Comparison of ENCODE assay signal across 8 cellular contexts in genomic region chr5:76601470-76601869, GRCh38. TPM values are rescaled to one million over a fixed set of nuclear protein-coding genes. Genes with fewer than 3 reads are reported as not detected.
DNase-seq lines count a peak whose midpoint lies in the region; ATAC-seq, FAIRE-seq and TF ChIP-seq lines count a peak whose summit lies in the region.

No MANE protein-coding gene starts in this region.

- no peaks in the 10 kb centered on the region for H3K9me2 ChIP-seq in OCI-LY1 (ENCODE audit: low read depth, low read length)

- WGBS in HepG2 (ENCODE audit: low lambda C conversion rate): 59% methylated on average over 3 of the region's 3 CpGs
- 23 to 27% methylated on average over 3 of the region's 3 CpGs for WGBS in transverse colon (ENCODE audit: low coverage in 1 of 2), 2 donors

- H3K9me3 ChIP-seq in DND-41 (ENCODE audit: insufficient read depth, low read length, severe bottlenecking): no peaks in the 10 kb centered on the region
- H3K9me3 ChIP-seq in HEK293 (ENCODE audit: control insufficient read depth, insufficient read depth, low read depth, low read length): no peaks in the 10 kb centered on the region
- H3K9me3 ChIP-seq in OCI-LY1 (ENCODE audit: low read length): no peaks in the 10 kb centered on the region
- H3K9me3 ChIP-seq in colonic mucosa: no peaks in the 10 kb centered on the region
- H3K9me3 ChIP-seq in HepG2 (ENCODE audit: low read length): no peaks in the 10 kb centered on the region
- H3K9me3 ChIP-seq in transverse colon: no peaks in the 10 kb centered on the region

- peak; percentile 53 for TF ChIP-seq RAD21 in HepG2 (CRISPR knock-in tag; IDR thresholded peaks at IDR 0.05)

- no peak for TF ChIP-seq POLR2A in HepG2 (IDR thresholded peaks at IDR 0.05; ENCODE audit: insufficient read depth in 1 of 2, low read depth in 2 of 2, low read length in 2 of 2)
- no peak for TF ChIP-seq POLR2A in transverse colon (IDR thresholded peaks at IDR 0.05)

- TF ChIP-seq CTCF in DND-41 (IDR thresholded peaks at IDR 0.05; ENCODE audit: borderline replicate concordance, extremely low read depth, low read length, poor library complexity, severe bottlenecking) (peak; percentile 65), HEK293 (tag by site-specific recombination; IDR thresholded peaks at IDR 0.05) (no peak), OCI-LY1 (IDR thresholded peaks at IDR 0.05; ENCODE audit: low read length) (peak; percentile 76), colonic mucosa (IDR thresholded peaks at IDR 0.05) (peak; percentile 69), HepG2 (CRISPR knock-in tag; IDR thresholded peaks at IDR 0.05) (peak; percentile 69), transverse colon (IDR thresholded peaks at IDR 0.05) (peak; percentile 57 to 75 (median 72))

- DNase-seq in DND-41 (peak; percentile 15), colonic mucosa (peak; percentile 31), HepG2 (ENCODE audit: low spot score) (peak; percentile 52), transverse colon (no peak)

- H2AFZ ChIP-seq in DND-41 (ENCODE audit: low read depth, low read length): no peak overlapping the region
- no peak overlapping the region for H2AFZ ChIP-seq in OCI-LY1 (ENCODE audit: low read length)
- no peak overlapping the region for H2AFZ ChIP-seq in HepG2 (ENCODE audit: low read length)

- H3K4me2 ChIP-seq in DND-41 (ENCODE audit: insufficient read depth, low read length) (no peak overlapping the region), OCI-LY1 (ENCODE audit: low read length) (no peak overlapping the region), HepG2 (ENCODE audit: low read depth, low read length) (no peak overlapping the region)

- H3K36me3 ChIP-seq in DND-41 (ENCODE audit: insufficient read depth, low read length) (no peaks in the 10 kb centered on the region), HEK293 (ENCODE audit: control insufficient read depth in 2 of 2, insufficient read depth in 1 of 2, low read length in 2 of 2) (no peaks in the 10 kb centered on the region), OCI-LY1 (ENCODE audit: insufficient read depth, low read length) (no peaks in the 10 kb centered on the region), colonic mucosa (no peaks in the 10 kb centered on the region), HepG2 (replicated peaks in 1 of 2; ENCODE audit: control insufficient read depth in 1 of 2, insufficient read depth in 2 of 2, low read length in 2 of 2) (peaks cover 13 to 52% of the 10 kb centered on the region in 2 experiments), transverse colon (peaks cover 0 to 3% (median 0%) of the 10 kb centered on the region in 4 donors)

- H3K79me2 ChIP-seq in DND-41 (ENCODE audit: insufficient read depth, low read length): no peaks in the 10 kb centered on the region
- no peaks in the 10 kb centered on the region for H3K79me2 ChIP-seq in OCI-LY1 (ENCODE audit: insufficient read depth, low read length)
- H3K79me2 ChIP-seq in HepG2 (ENCODE audit: insufficient read depth, low read length): no peaks in the 10 kb centered on the region

- ATAC-seq in DND-41 (ENCODE audit: insufficient read depth, low read depth) (peak; percentile 56; the same call in 2 of the 3 replicates), HepG2 (peak; percentile 71), HG03342 (IDR thresholded peaks at IDR 0.05; ENCODE audit: unreplicated experiment) (no peak), HG02970 (IDR thresholded peaks at IDR 0.05; ENCODE audit: low FRiP score, unreplicated experiment) (no peak)

- H3K27ac ChIP-seq in DND-41 (ENCODE audit: low read length) (no peak overlapping the region), HEK293 (ENCODE audit: extremely low read depth, low read depth, low read length) (no peak overlapping the region), OCI-LY1 (ENCODE audit: low read depth, low read length, poor library complexity, severe bottlenecking) (no peak overlapping the region), colonic mucosa (no peak overlapping the region), HepG2 (ENCODE audit: extremely low read length, insufficient read depth, low read length) (no peak overlapping the region), transverse colon (no peak overlapping the region)

- peak; percentile 71 for FAIRE-seq in HepG2 (lab: Jason Lieb, UNC)

- H3K4me3 ChIP-seq in DND-41 (ENCODE audit: low read depth in 1 of 2, low read length in 2 of 2): no peak overlapping the region
- no peak overlapping the region for H3K4me3 ChIP-seq in HEK293 (ENCODE audit: low read depth, low read length)
- no peak overlapping the region for H3K4me3 ChIP-seq in OCI-LY1 (ENCODE audit: low read depth, low read length, poor library complexity, severe bottlenecking)
- H3K4me3 ChIP-seq in colonic mucosa: no peak overlapping the region
- no peak overlapping the region for H3K4me3 ChIP-seq in HepG2 (replicated peaks in 1 of 3; ENCODE audit: insufficient read depth in 1 of 3, low read depth in 2 of 3, low read length in 3 of 3)
- H3K4me3 ChIP-seq in transverse colon: no peak overlapping the region

- CTCF ChIA-PET in HEK293 (lab: Yijun Ruan, JAX) (interaction anchor here (0.6 to 6.9 kb wide), 22 partner anchors 10 to 697 kb away, joined by 3 to 92 read pairs (median 4); partner anchors contain the start of gene AGGF1), HepG2 (lab: Yijun Ruan, JAX; ENCODE audit: low intra/inter-chr PET ratio, low total read pairs) (interaction anchor here (1.1 to 2.8 kb wide), 4 partner anchors 40 to 426 kb away, joined by 3 to 15 read pairs (median 8); no protein-coding TSS in a partner anchor)

- no peaks in the 10 kb centered on the region for H3F3A ChIP-seq in OCI-LY1 (ENCODE audit: insufficient read depth, low read length)

- no peaks in the 10 kb centered on the region for H3K27me3 ChIP-seq in DND-41 (ENCODE audit: insufficient read depth, low read length, poor library complexity)
- H3K27me3 ChIP-seq in OCI-LY1 (ENCODE audit: insufficient read depth, low read length): no peaks in the 10 kb centered on the region
- no peaks in the 10 kb centered on the region for H3K27me3 ChIP-seq in colonic mucosa
- no peaks in the 10 kb centered on the region for H3K27me3 ChIP-seq in HepG2 (ENCODE audit: control insufficient read depth in 1 of 2, insufficient read depth in 2 of 2, low read length in 2 of 2)
- no peaks in the 10 kb centered on the region for H3K27me3 ChIP-seq in transverse colon

- intact Hi-C loops in colonic mucosa (cut with DNase I): loop anchor here (2.0 kb wide), 1 partner anchor 173 kb away; no protein-coding TSS in a partner anchor
- intact Hi-C loops in HepG2 (cut with micrococcal nuclease; ENCODE audit: unreplicated experiment): loop anchor here (1.0 kb wide), 1 partner anchor 40 kb away; no protein-coding TSS in a partner anchor
- intact Hi-C loops in transverse colon (cut with DNase I; ENCODE audit: low total_unique reads): loop anchor here (10.0 kb wide), 1 partner anchor 173 kb away; no protein-coding TSS in a partner anchor

- H3K4me1 ChIP-seq in DND-41 (ENCODE audit: insufficient read depth, low read length) (no peaks in the 10 kb centered on the region), HEK293 (ENCODE audit: control insufficient read depth, insufficient read depth, low read length) (no peaks in the 10 kb centered on the region), OCI-LY1 (ENCODE audit: insufficient read depth, low read length, severe bottlenecking) (no peaks in the 10 kb centered on the region), colonic mucosa (peaks cover 3% of the 10 kb centered on the region), HepG2 (ENCODE audit: insufficient read depth, low read length) (no peaks in the 10 kb centered on the region), transverse colon (peaks cover 0 to 7% (median 0%) of the 10 kb centered on the region in 4 donors)

- no peak overlapping the region for H3K9ac ChIP-seq in DND-41 (ENCODE audit: low read depth, low read length)
- H3K9ac ChIP-seq in OCI-LY1 (ENCODE audit: low read length): no peak overlapping the region
- no peak overlapping the region for H3K9ac ChIP-seq in colonic mucosa (ENCODE audit: low read depth in 2 of 2, low read length in 2 of 2)
- H3K9ac ChIP-seq in HepG2 (ENCODE audit: insufficient read depth, low read depth, low read length): no peak overlapping the region

- TF ChIP-seq EP300 in HepG2 (IDR thresholded peaks at IDR 0.05; ENCODE audit: low read depth in 2 of 2, low read length in 2 of 2) (no peak), HepG2 (CRISPR knock-in tag; IDR thresholded peaks at IDR 0.05; ENCODE audit: borderline replicate concordance) (no peak), transverse colon (IDR thresholded peaks at IDR 0.05; ENCODE audit: low read depth) (no peak)

- in situ Hi-C loops in HepG2 (cut with HindIII; ENCODE audit: extremely low pct_ligation_motif_present, low pct_unique_long_range_greater_than_20kb): loop anchor here (5.0 kb wide), 1 partner anchor 176 kb away; no protein-coding TSS in a partner anchor
- in situ Hi-C loops in transverse colon (cut with MboI; ENCODE audit: low pct_ligation_motif_present in 1 of 4, low pct_unique_long_range_greater_than_20kb in 1 of 4, low sequenced_read_pairs in 3 of 4): loop anchor here in 3 of 4 donors (5.0 to 25.0 kb wide), 3 partner anchors 173 to 411 kb away; no protein-coding TSS in a partner anchor

- BruUV-seq in HepG2 (replicated peaks; lab: Mats Ljungman, UMichigan): no TSS peak

- POLR2A ChIA-PET in HEK293 (lab: Yijun Ruan, JAX) (no interaction called here), HepG2 (lab: Yijun Ruan, JAX) (interaction anchor here (0.5 kb wide), 1 partner anchor 173 kb away, joined by 5 read pairs; no protein-coding TSS in a partner anchor)

- no peaks in the 10 kb centered on the region for H4K20me1 ChIP-seq in DND-41 (ENCODE audit: insufficient read depth, low read length)
- H4K20me1 ChIP-seq in OCI-LY1 (ENCODE audit: insufficient read depth, low read length): no peaks in the 10 kb centered on the region
- H4K20me1 ChIP-seq in HepG2 (ENCODE audit: insufficient read depth, low read length): no peaks in the 10 kb centered on the region; the same call in 1 of the 2 replicates

RNA-seq across cellular contexts. Expression of gene F2RL2, which starts 21.7 kb away (rescaled TPM):
- total RNA-seq in colonic mucosa (1 to 10 TPM in 1 of 2 donors, under 1 TPM in 1; 0.10 to 1.4 TPM), HepG2 (2016; rRNA removed; fragmentation: Illumina TruSeq; extraction: Trizol) (not detected in 2 replicates), transverse colon (under 1 TPM in 2 of 4 donors, not detected in 2; 0.32 to 0.96 TPM)
- not detected in 2 replicates for total RNA-seq in HepG2 (2016; cell fraction: cytosol; rRNA removed; fragmentation: Illumina TruSeq; extraction: Trizol; ENCODE audit: low read depth)
- total RNA-seq in HepG2 (2016; cell fraction: insoluble cytoplasmic fraction; rRNA removed; fragmentation: Illumina TruSeq; extraction: Trizol): not detected in 2 replicates
- total RNA-seq in HepG2 (2016; cell fraction: membrane; rRNA removed; fragmentation: Illumina TruSeq; extraction: Trizol): not detected in 2 replicates
- total RNA-seq in HepG2 (2016; cell fraction: nucleus; rRNA removed; fragmentation: Illumina TruSeq; extraction: Trizol): not detected in 2 replicates
- polyA plus RNA-seq in HepG2 (2011; rRNA removed): not detected in 2 replicates
- not detected in 2 replicates for polyA plus RNA-seq in HepG2 (2011; cell fraction: cytosol; rRNA removed)
- polyA plus RNA-seq in HepG2 (2011; cell fraction: nucleus; rRNA removed): not detected in 2 replicates
- 0.05 and 0.09 TPM in 2 replicates for polyA plus RNA-seq in HepG2 (2012)
- not detected in 2 replicates for polyA plus RNA-seq in HepG2 (2016; cell fraction: cytosol; fragmentation: Illumina TruSeq; extraction: Trizol; ENCODE audit: low read depth)
- not detected in 2 replicates for polyA plus RNA-seq in HepG2 (2016; cell fraction: insoluble cytoplasmic fraction; fragmentation: Illumina TruSeq; extraction: Trizol; ENCODE audit: low read depth)
- not detected in 2 replicates for polyA plus RNA-seq in HepG2 (2016; cell fraction: membrane; fragmentation: Illumina TruSeq; extraction: Trizol; ENCODE audit: low read depth)
- not detected in 2 replicates for polyA plus RNA-seq in HepG2 (2016; cell fraction: nucleus; fragmentation: Illumina TruSeq; extraction: Trizol; ENCODE audit: insufficient read depth, low read depth)
- 0.58 TPM in 1 of 2 replicates, not detected in the other for polyA minus RNA-seq in HepG2 (2011; rRNA and poly(A)+ RNA removed; ENCODE audit: low replicate concordance)
- not detected in 2 replicates for polyA minus RNA-seq in HepG2 (2011; cell fraction: cytosol; rRNA and poly(A)+ RNA removed)
- polyA minus RNA-seq in HepG2 (2011; cell fraction: nucleus; rRNA and poly(A)+ RNA removed): not detected in 2 replicates

Comparison
In these comparisons a context has a peak if more than half of its experiments do, and no peak if none do; other contexts are left out.
1. ATAC-seq: peak in DND-41 (single experiment) and HepG2 (single experiment); none in HG03342 (single experiment) and HG02970 (single experiment).